Comparison of ENCODE assay signal across 8 cellular contexts in the genomic region with DNA sequence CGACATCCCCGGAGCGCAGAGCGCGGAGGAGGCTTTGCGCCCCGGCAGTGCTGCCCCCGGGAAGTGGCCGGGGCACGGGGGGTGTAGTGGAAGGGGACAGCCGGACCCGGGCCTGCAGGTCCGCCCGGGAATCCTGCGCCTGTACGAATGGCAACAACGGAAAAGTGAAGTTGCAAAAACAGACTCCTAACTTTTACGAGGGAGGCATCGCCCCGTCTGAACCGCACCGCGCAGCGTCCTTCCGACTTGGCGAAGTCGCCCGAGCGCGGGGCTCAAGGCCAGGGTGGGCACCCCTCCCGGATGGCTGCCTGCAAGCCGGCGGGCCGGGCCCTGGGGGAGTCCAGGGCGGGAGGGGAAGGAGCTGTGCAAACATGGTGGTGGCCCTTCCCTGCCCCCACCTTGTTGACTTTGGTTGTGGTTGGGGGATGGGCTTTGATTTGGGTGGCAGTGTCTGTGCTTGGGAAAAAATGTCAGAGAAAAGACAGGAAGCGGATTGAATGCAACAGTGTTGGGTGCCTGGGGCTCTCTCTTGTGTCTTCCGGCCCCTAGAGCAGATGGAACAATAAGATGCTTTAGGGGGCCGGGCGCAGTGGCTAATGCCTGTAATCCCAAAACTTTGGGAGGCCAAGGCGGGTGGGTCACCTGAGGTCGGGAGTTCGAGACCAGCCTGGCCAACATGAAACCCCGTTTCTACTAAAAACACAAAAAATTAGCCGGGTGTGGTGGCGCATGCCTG. TPM values are rescaled to one million over a fixed set of nuclear protein-coding genes. Genes with fewer than 3 reads are reported as not detected.
DNase-seq lines count a peak whose midpoint lies in the region; ATAC-seq and TF ChIP-seq lines count a peak whose summit lies in the region.

No MANE protein-coding gene starts in this region.

- H3K27ac ChIP-seq in HUES48 (ENCODE audit: low read depth, low read length) (peak overlapping the region; percentile 100), right cardiac atrium (ENCODE audit: low read length) (peak overlapping the region; percentile 96)

- intact Hi-C loops in right cardiac atrium (cut with DNase I) = no loop called here

- TF ChIP-seq CTCF in progenitor cell of endocrine pancreas (IDR thresholded peaks at IDR 0.05; ENCODE audit: unreplicated experiment) = no peak

- H3K4me3 ChIP-seq in HUES48 (ENCODE audit: low read depth, low read length) (peak overlapping the region; percentile 86), right cardiac atrium (ENCODE audit: low read length) (peak overlapping the region; percentile 97)

- H3K27me3 ChIP-seq in HUES48 (ENCODE audit: control insufficient read depth, insufficient read depth, low read length) = no peaks in the 10 kb centered on the region
- no peaks in the 10 kb centered on the region for H3K27me3 ChIP-seq in right cardiac atrium (ENCODE audit: control insufficient read depth, insufficient read depth)

- peaks cover 9% of the 10 kb centered on the region for H3K27me3 Mint-ChIP-seq in progenitor cell of endocrine pancreas

- H3K4me1 ChIP-seq in HUES48 (ENCODE audit: control insufficient read depth, insufficient read depth, low read length) (peaks cover 27% of the 10 kb centered on the region), right cardiac atrium (ENCODE audit: control insufficient read depth, insufficient read depth, low read length) (peaks cover 4% of the 10 kb centered on the region)

- no peaks in the 10 kb centered on the region for H3K9me3 ChIP-seq in HUES48 (ENCODE audit: control insufficient read depth, insufficient read depth, low read length)
- H3K9me3 ChIP-seq in right cardiac atrium (ENCODE audit: control insufficient read depth, low read length) = no peaks in the 10 kb centered on the region

- H3K9me3 Mint-ChIP-seq in progenitor cell of endocrine pancreas (ENCODE audit: low read depth) = no peaks in the 10 kb centered on the region

- peaks cover 19% of the 10 kb centered on the region for H3K36me3 ChIP-seq in HUES48 (ENCODE audit: control insufficient read depth, insufficient read depth, low read length)

- H3K4me1 Mint-ChIP-seq in progenitor cell of endocrine pancreas (ENCODE audit: low read depth) = peaks cover 15% of the 10 kb centered on the region

- H3K9ac ChIP-seq in HUES48 (ENCODE audit: low read depth, low read length) = peak overlapping the region; percentile 92

- DNase-seq in COR-L47 (lab: John Stamatoyannopoulos, UW) = peak; percentile 60
- peak; percentile 93 for DNase-seq in SK-MEL-5 (ENCODE audit: low read depth, low spot score)
- DNase-seq in amniotic epithelial cell (ENCODE audit: low read depth) = peak; percentile 52
- DNase-seq in right cardiac atrium = peak; percentile 56 to 87 (median 81)
- peak; percentile 42 for DNase-seq in progenitor cell of endocrine pancreas (ENCODE audit: low spot score, unreplicated experiment)
- DNase-seq in NCI-H1930 (lab: John Stamatoyannopoulos, UW) = no peak

- in situ Hi-C loops in SK-MEL-5 (cut with HindIII; ENCODE audit: low pct_unique_long_range_greater_than_20kb, low sequenced_read_pairs) = no loop called here

- peak; percentile 29 to 48 for ATAC-seq in right cardiac atrium
- no peak for ATAC-seq in GM19351 (IDR thresholded peaks at IDR 0.05; ENCODE audit: unreplicated experiment)

- peak overlapping the region; percentile 76 for H3K4me3 Mint-ChIP-seq in progenitor cell of endocrine pancreas (ENCODE audit: low read depth)

- 3% methylated on average over 45 of the region's 45 CpGs for WGBS in right cardiac atrium

- H3K27ac Mint-ChIP-seq in progenitor cell of endocrine pancreas = peak overlapping the region; percentile 93

- peaks cover 2% of the 10 kb centered on the region for H3K36me3 Mint-ChIP-seq in progenitor cell of endocrine pancreas (ENCODE audit: insufficient read depth)

RNA-seq across cellular contexts. Expression of gene RNF213, which starts 0.7 kb away (rescaled TPM):
- total RNA-seq in SK-MEL-5 (2014; rRNA removed; shearing (Covaris generic)) = 117 and 140 TPM in 2 replicates
- polyA plus RNA-seq in SK-MEL-5 (2015; cell fraction: cytosol; rRNA removed) = 109 and 149 TPM in 2 replicates
- polyA plus RNA-seq in SK-MEL-5 (2015; cell fraction: nucleus; rRNA removed) = 439 and 549 TPM in 2 replicates
- 10 to 100 TPM; 36.3 to 49.7 (median 43.9) TPM for total RNA-seq in right cardiac atrium
- polyA plus RNA-seq in right cardiac atrium = 28.7 TPM
- total RNA-seq in progenitor cell of endocrine pancreas = 57.6 and 61.9 TPM in 2 replicates

RNA-seq across cellular contexts. Expression of gene SLC26A11, which starts 41.1 kb away (rescaled TPM):
- 22.1 and 23.6 TPM in 2 replicates for total RNA-seq in SK-MEL-5 (2014; rRNA removed; shearing (Covaris generic))
- polyA plus RNA-seq in SK-MEL-5 (2015; cell fraction: cytosol; rRNA removed) = 39.2 and 42.0 TPM in 2 replicates
- polyA plus RNA-seq in SK-MEL-5 (2015; cell fraction: nucleus; rRNA removed) = 154 and 187 TPM in 2 replicates
- total RNA-seq in right cardiac atrium (1 to 10 TPM; 5.3 to 7.8 (median 6.8) TPM), progenitor cell of endocrine pancreas (37.4 and 40.1 TPM in 2 replicates)
- polyA plus RNA-seq in right cardiac atrium = 4.4 TPM

RNA-seq across cellular contexts. Expression of gene SGSH, which starts 41.2 kb away (rescaled TPM):
- 21.5 and 30.4 TPM in 2 replicates for total RNA-seq in SK-MEL-5 (2014; rRNA removed; shearing (Covaris generic))
- 55.3 and 74.8 TPM in 2 replicates for polyA plus RNA-seq in SK-MEL-5 (2015; cell fraction: cytosol; rRNA removed)
- polyA plus RNA-seq in SK-MEL-5 (2015; cell fraction: nucleus; rRNA removed) = 227 and 283 TPM in 2 replicates
- total RNA-seq in right cardiac atrium = 10 to 100 TPM; 16.6 to 23.4 (median 19.9) TPM
- polyA plus RNA-seq in right cardiac atrium = 13.0 TPM
- total RNA-seq in progenitor cell of endocrine pancreas = 42.0 and 43.9 TPM in 2 replicates

Comparison
In these comparisons a context has a peak if more than half of its experiments do, and no peak if none do; other contexts are left out.
1. DNase-seq: peak in COR-L47 (single experiment), SK-MEL-5 (single experiment), amniotic epithelial cell (single experiment), right cardiac atrium (3 of 3) and progenitor cell of endocrine pancreas (single experiment); none in NCI-H1930 (0 of 2).